26 cellular contexts compared by ENCODE assay signal in genomic region chr2:221189431-221189830, GRCh38.
"Had no signal": no experiment of that assay in that cellular context is flagged by ENCODE, and none has a peak within 500 bp of the region (broad histone marks: within the 10 kb centered on the region; RNA-seq: fewer than 3 reads in every experiment).

No MANE protein-coding gene starts in this region.

- H3K36me3 Mint-ChIP-seq: activated naive CD4-positive, alpha-beta T cell treated with anti-CD3 and anti-CD28 coated beads, Interleukin-2, amount 50 U/mL, for 72 hours; immature natural killer cell; naive thymus-derived CD8-positive, alpha-beta T cell; stimulated activated naive B cell treated with anti-CD40 and anti-IgM and Interleukin-4, amounts not matched to agents 10 μg/mL and 1 μg/mL and 100 μg/mL, for 72 hours had no signal

- H3K27me3 ChIP-seq: brain microvascular endothelial cell, left lung, sigmoid colon, testis, uterus had no signal

- H3K9me3 Mint-ChIP-seq: activated T-helper 17 cell treated with anti-CD3 and anti-CD28 coated beads, Interleukin-2, amount 50 U/mL, for 72 hours; immature natural killer cell had no signal

- H3K4me1 ChIP-seq: left lung, sigmoid colon, testis, uterus had no signal

- H3K27me3 Mint-ChIP-seq: dendritic cell treated with granulocyte-macrophage colony-stimulating factor and Interleukin-4, amounts not matched to agents 40 ng/mL and 50 ng/mL, for 4 days had no signal

- DNase-seq: activated CD4-positive, alpha-beta T cell treated with anti-CD3 and anti-CD28 coated beads for 1 hour; activated CD4-positive, alpha-beta T cell treated with anti-CD3 and anti-CD28 coated beads, Interleukin-2, amount 50 U/mL, for 1 hour; activated T-cell treated with anti-CD3 and anti-CD28 coated beads, Interleukin-2, amount 50 U/mL, for 1 hour; aorta; brain microvascular endothelial cell; caudate nucleus; effector CD4-positive, alpha-beta T cell; erythroblast; foreskin fibroblast; immature natural killer cell; left lung; naive thymus-derived CD8-positive, alpha-beta T cell; retina; sigmoid colon; stimulated activated CD4-positive, alpha-beta T cell treated with anti-CD3 and anti-CD28 coated beads, Interleukin-15, amount 100 ng/mL, for 24 hours; stimulated activated CD8-positive, alpha-beta memory T cell treated with anti-CD3 and anti-CD28 coated beads, Interleukin-4, amount 100 ng/mL, for 48 hours; stimulated activated naive B cell treated with anti-CD40 and anti-IgM and Interleukin-4, amounts not matched to agents 10 μg/mL and 1 μg/mL and 100 μg/mL, for 72 hours; testis; trophoblast cell; uterus had no signal

- H3K4me3 Mint-ChIP-seq: activated T-helper 17 cell treated with anti-CD3 and anti-CD28 coated beads, Interleukin-2, amount 50 U/mL, for 72 hours; dendritic cell treated with granulocyte-macrophage colony-stimulating factor and Interleukin-4, amounts not matched to agents 40 ng/mL and 50 ng/mL, for 4 days; immature natural killer cell; mesothelial cell of epicardium; naive thymus-derived CD8-positive, alpha-beta T cell; stimulated activated naive B cell treated with anti-CD40 and anti-IgM and Interleukin-4, amounts not matched to agents 10 μg/mL and 1 μg/mL and 100 μg/mL, for 72 hours had no signal

- H3K4me1 Mint-ChIP-seq: activated T-helper 17 cell treated with anti-CD3 and anti-CD28 coated beads, Interleukin-2, amount 50 U/mL, for 72 hours; immature natural killer cell; naive thymus-derived CD8-positive, alpha-beta T cell; stimulated activated naive B cell treated with anti-CD40 and anti-IgM and Interleukin-4, amounts not matched to agents 10 μg/mL and 1 μg/mL and 100 μg/mL, for 72 hours had no signal

- H3K4me2 ChIP-seq: smooth muscle cell had no signal

- H3K9me3 ChIP-seq: left lung, testis, uterus had no signal

- H3K36me3 ChIP-seq: brain microvascular endothelial cell, left lung, sigmoid colon, uterus had no signal

- H3K27ac ChIP-seq: brain microvascular endothelial cell, left lung, sigmoid colon, testis, uterus had no signal

- H3K4me3 ChIP-seq: left lung, lung, sigmoid colon, smooth muscle cell, testis, uterus had no signal

- H3K27ac Mint-ChIP-seq: activated naive CD4-positive, alpha-beta T cell treated with anti-CD3 and anti-CD28 coated beads, Interleukin-2, amount 50 U/mL, for 72 hours; activated T-helper 17 cell treated with anti-CD3 and anti-CD28 coated beads, Interleukin-2, amount 50 U/mL, for 72 hours; dendritic cell treated with granulocyte-macrophage colony-stimulating factor and Interleukin-4, amounts not matched to agents 40 ng/mL and 50 ng/mL, for 4 days; immature natural killer cell; mesothelial cell of epicardium; stimulated activated naive B cell treated with anti-CD40 and anti-IgM and Interleukin-4, amounts not matched to agents 10 μg/mL and 1 μg/mL and 100 μg/mL, for 72 hours had no signal

- ATAC-seq: activated naive CD4-positive, alpha-beta T cell treated with anti-CD3 and anti-CD28 coated beads, Interleukin-2, amount 50 U/mL, for 72 hours; activated T-helper 17 cell treated with anti-CD3 and anti-CD28 coated beads, Interleukin-2, amount 50 U/mL, for 72 hours; left lung; naive thymus-derived CD8-positive, alpha-beta T cell; stimulated activated naive B cell treated with anti-CD40 and anti-IgM and Interleukin-4, amounts not matched to agents 10 μg/mL and 1 μg/mL and 100 μg/mL, for 72 hours had no signal
